10 cellular contexts compared by ENCODE assay signal in genomic region chr12:107012736-107013425, GRCh38.
"Had no signal": no experiment of that assay in that cellular context is flagged by ENCODE, and none has a peak within 500 bp of the region (broad histone marks: within the 10 kb centered on the region; RNA-seq: fewer than 3 reads in every experiment).

No MANE protein-coding gene starts in this region.

- H3K4me3 Mint-ChIP-seq: H9, IgD-negative memory B cell had no signal

- DNase-seq: GM23248, H9, HCEC 1CT, KBM-7 had no signal

- H3K4me1 Mint-ChIP-seq: H9 had no signal

- H3K27ac ChIP-seq: GM23248, HL-60, KMS-11 had no signal

- ATAC-seq: HepG2 had no signal

- H3K9ac ChIP-seq: GM23248, KMS-11 had no signal

- H2AFZ ChIP-seq: GM23248 had no signal

- H3K9me3 Mint-ChIP-seq: H9, IgD-negative memory B cell had no signal

- FAIRE-seq: H1, H54, HepG2 had no signal

- H3K4me2 ChIP-seq: KMS-11 had no signal

- H3K4me3 ChIP-seq: GM23248 had no signal

- H3K27ac Mint-ChIP-seq: H9 had no signal
